11 cellular contexts compared by ENCODE assay signal in genomic region chr5:38468978-38469706, GRCh38.
A peak's percentile ranks its signal among the peaks of the same experiment; 100 is the strongest.
DNase-seq lines count a peak whose midpoint lies in the region; ATAC-seq and TF ChIP-seq lines count a peak whose summit lies in the region.
"Had no signal": no experiment of that assay in that cellular context is flagged by ENCODE, and none has a peak within 500 bp of the region (broad histone marks: within the 10 kb centered on the region; RNA-seq: fewer than 3 reads in every experiment).

No MANE protein-coding gene starts in this region.

- ATAC-seq in GM19397 (IDR thresholded peaks at IDR 0.05; ENCODE audit: unreplicated experiment): no peak
- ATAC-seq: activated CD4-positive, CD25-positive, alpha-beta regulatory T cell treated with anti-CD3 and anti-CD28 coated beads, Interleukin-2, amount 50 U/mL, for 24 hours had no signal

- H4K20me1 ChIP-seq in osteoblast (ENCODE audit: insufficient read depth, low read length): no peaks in the 10 kb centered on the region

- H3K4me1 ChIP-seq in osteoblast (ENCODE audit: insufficient read depth, low read length) (peaks cover 51% of the 10 kb centered on the region), vagina (peaks cover 57% of the 10 kb centered on the region)

- intact Hi-C loops in vagina (cut with DNase I): loop anchor here (5.0 kb wide), 1 partner anchor 333 kb away; no protein-coding TSS in a partner anchor

- H3K4me2 ChIP-seq in osteoblast (ENCODE audit: insufficient read depth, low read length): peak overlapping the region; percentile 63

- TF ChIP-seq CTCF in glutamatergic neuron (IDR thresholded peaks at IDR 0.05; ENCODE audit: partially characterized antibody, unreplicated experiment) (no peak), osteoblast (IDR thresholded peaks at IDR 0.05; ENCODE audit: extremely low read depth, low read depth, low read length) (no peak), vagina (IDR thresholded peaks at IDR 0.05) (no peak)

- peaks cover 6% of the 10 kb centered on the region for H3K27me3 Mint-ChIP-seq in glutamatergic neuron (ENCODE audit: unreplicated experiment)

- peak overlapping the region; percentile 28 for H3K4me3 Mint-ChIP-seq in glutamatergic neuron (ENCODE audit: unreplicated experiment)
- H3K4me3 Mint-ChIP-seq: activated naive CD4-positive, alpha-beta T cell treated with anti-CD3 and anti-CD28 coated beads, Interleukin-2, amount 50 U/mL, for 24 hours had no signal

- peak overlapping the region; percentile 82 for H3K27ac Mint-ChIP-seq in glutamatergic neuron (ENCODE audit: unreplicated experiment)
- H3K27ac Mint-ChIP-seq: activated naive CD4-positive, alpha-beta T cell treated with anti-CD3 and anti-CD28 coated beads, Interleukin-2, amount 50 U/mL, for 24 hours had no signal

- H3K27ac ChIP-seq in osteoblast (ENCODE audit: low read depth, low read length) (peak overlapping the region; percentile 82), vagina (peak overlapping the region; percentile 82)
- H3K27ac ChIP-seq: 22Rv1 had no signal

- peak overlapping the region; percentile 80 for H2AFZ ChIP-seq in osteoblast (ENCODE audit: low read length)

- H3K36me3 ChIP-seq in osteoblast (ENCODE audit: insufficient read depth, low read length): no peaks in the 10 kb centered on the region
- H3K36me3 ChIP-seq in vagina: no peaks in the 10 kb centered on the region

- H3K9me3 ChIP-seq in osteoblast (ENCODE audit: low read depth, low read length) (no peaks in the 10 kb centered on the region), vagina (no peaks in the 10 kb centered on the region)

- H3K4me3 ChIP-seq in osteoblast (ENCODE audit: insufficient read depth, low read length) (peak overlapping the region; percentile 34), vagina (peak overlapping the region in 1 of 2 donors; percentile 13)

- TF ChIP-seq POLR2A in vagina (IDR thresholded peaks at IDR 0.05): no peak

- no peaks in the 10 kb centered on the region for H3K36me3 Mint-ChIP-seq in glutamatergic neuron (ENCODE audit: unreplicated experiment)
- H3K36me3 Mint-ChIP-seq: activated naive CD4-positive, alpha-beta T cell treated with anti-CD3 and anti-CD28 coated beads, Interleukin-2, amount 50 U/mL, for 24 hours had no signal

- DNase-seq in DMS 273 (lab: John Stamatoyannopoulos, UW; ENCODE audit: unreplicated experiment): peak; percentile 40
- DNase-seq in DMS 273 treated with DMSO at 0.1 percent for 48 hours (lab: John Stamatoyannopoulos, UW): no peak
- DNase-seq in glutamatergic neuron: no peak
- DNase-seq in osteoblast (ENCODE audit: insufficient read length, low spot score, missing footprints): peak; percentile 77
- DNase-seq in vagina (ENCODE audit: extremely low spot score in 2 of 2): no peak
- DNase-seq in NOMO-1 treated with dmso at 0.1 percent for 144 hours (lab: John Stamatoyannopoulos, UW; ENCODE audit: unreplicated experiment): no peak
- DNase-seq in A172 (ENCODE audit: low spot score): no peak

- H3K9me3 Mint-ChIP-seq in glutamatergic neuron (ENCODE audit: unreplicated experiment): peaks cover 8% of the 10 kb centered on the region
- H3K9me3 Mint-ChIP-seq: activated naive CD4-positive, alpha-beta T cell treated with anti-CD3 and anti-CD28 coated beads, Interleukin-2, amount 50 U/mL, for 24 hours had no signal

- no peaks in the 10 kb centered on the region for H3K79me2 ChIP-seq in osteoblast (ENCODE audit: insufficient read depth, low read length)

- H3K27me3 ChIP-seq in osteoblast (ENCODE audit: insufficient read depth, low read length) (no peaks in the 10 kb centered on the region), vagina (no peaks in the 10 kb centered on the region)

- H3K4me1 Mint-ChIP-seq in glutamatergic neuron (ENCODE audit: low read depth, unreplicated experiment): peaks cover 16% of the 10 kb centered on the region
- H3K4me1 Mint-ChIP-seq: activated naive CD4-positive, alpha-beta T cell treated with anti-CD3 and anti-CD28 coated beads, Interleukin-2, amount 50 U/mL, for 24 hours had no signal

Comparison
In these comparisons a context has a peak if more than half of its experiments do, and no peak if none do; other contexts are left out.
1. DNase-seq: peak in DMS 273 (single experiment) and osteoblast (single experiment); none in DMS 273 treated with DMSO at 0.1 percent for 48 hours (single experiment), glutamatergic neuron (single experiment), vagina (0 of 2), NOMO-1 treated with dmso at 0.1 percent for 144 hours (single experiment) and A172 (single experiment).